ENCODE assay signal across 14 cellular contexts in the genomic region with DNA sequence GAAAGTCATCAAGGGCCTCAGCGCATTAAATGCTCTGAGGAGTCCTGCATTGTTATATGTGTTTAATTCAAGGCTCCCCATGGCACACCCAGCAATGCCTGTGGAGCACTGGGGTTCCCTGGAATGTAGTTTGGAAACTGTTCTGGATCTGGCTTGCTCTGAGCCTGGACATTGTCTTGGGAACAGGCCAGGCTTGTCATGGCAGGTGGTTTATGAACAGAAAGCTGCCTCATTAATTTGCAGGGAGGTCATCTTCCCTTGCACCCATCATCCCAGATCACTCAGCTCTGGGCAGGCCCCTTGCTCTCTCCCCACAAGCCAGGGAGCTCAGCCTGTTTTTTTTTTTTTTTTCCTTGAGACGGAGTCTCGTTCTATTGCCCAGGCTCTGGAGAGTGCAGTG.
"Had no signal": no experiment of that assay in that cellular context is flagged by ENCODE, and none has a peak within 500 bp of the region (broad histone marks: within the 10 kb centered on the region; RNA-seq: fewer than 3 reads in every experiment).

No MANE protein-coding gene starts in this region.

- H3K4me1 ChIP-seq: esophagus squamous epithelium, foreskin keratinocyte, lower lobe of right lung, pancreas, upper lobe of right lung had no signal

- H3K4me3 ChIP-seq: esophagus squamous epithelium, left ventricle myocardium inferior, lower lobe of right lung, neural progenitor cell, pancreas, smooth muscle cell, tibial artery, upper lobe of right lung had no signal

- H3K27me3 ChIP-seq: neural progenitor cell, pancreas, tibial artery, upper lobe of right lung had no signal

- H3K36me3 ChIP-seq: esophagus squamous epithelium, left ventricle myocardium inferior, lower lobe of right lung, neural progenitor cell, pancreas, tibial artery, upper lobe of right lung had no signal

- H3K9ac ChIP-seq: neural progenitor cell had no signal

- DNase-seq: esophagus squamous epithelium; foreskin keratinocyte; kidney; left cardiac atrium; left ventricle myocardium inferior; lower lobe of right lung; occipital lobe; pancreas; right cardiac atrium; stimulated activated CD4-positive, alpha-beta T cell treated with anti-CD3 and anti-CD28 coated beads, Interleukin-2, amount 100 ng/mL, for 48 hours; tibial artery; upper lobe of right lung had no signal

- H3K27ac ChIP-seq: esophagus squamous epithelium, foreskin keratinocyte, left ventricle myocardium inferior, lower lobe of right lung, neural progenitor cell, pancreas, tibial artery, upper lobe of right lung had no signal

- H3K9me3 ChIP-seq: esophagus squamous epithelium, left ventricle myocardium inferior, lower lobe of right lung, pancreas, tibial artery, upper lobe of right lung had no signal

- H3K4me2 ChIP-seq: neural progenitor cell, smooth muscle cell had no signal
